7 cellular contexts compared by ENCODE assay signal in the genomic region with DNA sequence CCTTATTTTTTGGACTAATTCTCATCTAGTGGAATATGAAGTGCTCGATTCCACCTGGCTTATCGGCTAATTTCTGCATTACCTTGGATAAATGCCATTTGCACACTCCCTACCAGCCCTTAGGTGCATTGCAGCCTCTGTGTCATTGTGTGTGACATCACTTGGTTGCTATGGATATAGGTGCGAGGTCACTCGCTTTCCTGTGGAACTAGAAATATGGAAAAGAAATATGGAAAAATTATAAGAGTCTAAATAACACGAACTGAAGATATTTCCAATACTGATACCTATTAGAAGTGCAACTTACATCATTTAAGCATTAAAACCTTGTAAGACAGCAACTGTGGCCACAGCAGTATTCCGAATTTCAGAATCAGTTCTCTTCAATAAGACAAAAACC. TPM values are rescaled to one million over a fixed set of nuclear protein-coding genes. Genes with fewer than 3 reads are reported as not detected.
A peak's percentile ranks its signal among the peaks of the same experiment; 100 is the strongest.
DNase-seq lines count a peak whose midpoint lies in the region; ATAC-seq, FAIRE-seq and TF ChIP-seq lines count a peak whose summit lies in the region.

No MANE protein-coding gene starts in this region.

- no peaks in the 10 kb centered on the region for H3K27me3 ChIP-seq in K562 (ENCODE audit: control insufficient read depth in 2 of 2, insufficient read depth in 2 of 2, low read length in 2 of 2)

- peak overlapping the region; percentile 96 for H3K4me3 ChIP-seq in GM12875 (ENCODE audit: low read depth, low read length)
- H3K4me3 ChIP-seq in K562, result peak overlapping the region; percentile 94

- BruUV-seq in K562 (replicated peaks; lab: Mats Ljungman, UMichigan), result no TSS peak

- TF ChIP-seq CTCF in GM12875 (IDR thresholded peaks at IDR 0.05; ENCODE audit: borderline replicate concordance, insufficient read depth, low read depth, low read length), result no peak
- TF ChIP-seq CTCF in K562 (IDR thresholded peaks at IDR 0.05 in 2 of 3, conservative IDR thresholded peaks at IDR 0.05 in 1 of 3; ENCODE audit: insufficient read depth in 2 of 3, low read depth in 1 of 3, low read length in 3 of 3), result no peak
- TF ChIP-seq CTCF in GM10266 (IDR thresholded peaks at IDR 0.05; ENCODE audit: control insufficient read depth, insufficient read depth, low read depth, missing control alignments), result no peak

- FAIRE-seq in K562 (lab: Jason Lieb, UNC), result no peak

- H2AFZ ChIP-seq in K562 (ENCODE audit: low read depth, low read length), result no peak overlapping the region

- H3K79me2 ChIP-seq in K562 (ENCODE audit: control insufficient read depth, insufficient read depth, low read length), result peaks cover 70% of the 10 kb centered on the region

- peak overlapping the region; percentile 90 for H3K27ac ChIP-seq in K562 (ENCODE audit: extremely low read depth, low read depth, low read length)

- WGBS in K562 (ENCODE audit: insufficient coverage, low coverage, missing lambda C conversion rate), result 11% methylated on average over 6 of the region's 6 CpGs

- H3K4me2 ChIP-seq in K562 (ENCODE audit: insufficient read depth, low read length), result peak overlapping the region; percentile 87

- no peak for TF ChIP-seq EP300 in K562 (IDR thresholded peaks at IDR 0.05; ENCODE audit: low read length)

- DNase-seq in NCI-H1436 (lab: John Stamatoyannopoulos, UW), result peak; percentile 38
- DNase-seq in K562 (ENCODE audit: extremely low read depth in 1 of 4, low spot score in 3 of 4), result peak in 1 of 4 experiments; percentile 71
- peak; percentile 32 for DNase-seq in medulla oblongata (ENCODE audit: extremely low spot score)
- DNase-seq in cerebellum (ENCODE audit: low spot score), result no peak
- DNase-seq in GM10266 (ENCODE audit: extremely low spot score), result no peak

- H3K9me3 ChIP-seq in K562 (replicated peaks; ENCODE audit: control insufficient read depth, insufficient read depth, low read depth, low read length), result no peaks in the 10 kb centered on the region

- no peak for TF ChIP-seq RAD21 in K562 (CRISPR knock-in tag; conservative IDR thresholded peaks at IDR 0.05 in 1 of 2, IDR thresholded peaks at IDR 0.05 in 1 of 2)

- peak overlapping the region; percentile 3 to 84; a peak in 3 of 4 replicates for H3K9ac ChIP-seq in K562 (ENCODE audit: insufficient read depth in 1 of 2, low read depth in 2 of 2, low read length in 2 of 2)

- peaks cover 58% of the 10 kb centered on the region for H3K36me3 ChIP-seq in K562 (ENCODE audit: control insufficient read depth, insufficient read depth, low read length)

- CTCF ChIA-PET in K562 (lab: Yijun Ruan, JAX; ENCODE audit: low intra/inter-chr PET ratio), result no interaction called here

- peaks cover 46% of the 10 kb centered on the region for H4K20me1 ChIP-seq in K562 (replicated peaks; ENCODE audit: control insufficient read depth, insufficient read depth, low read length)

- in situ Hi-C loops in K562 (cut with MboI), result no loop called here

- ATAC-seq in K562 (no peak), HG03520 (IDR thresholded peaks at IDR 0.05; ENCODE audit: unreplicated experiment) (no peak)

- peaks cover 14 to 25% of the 10 kb centered on the region in 2 experiments for H3K4me1 ChIP-seq in K562 (replicated peaks in 1 of 2; ENCODE audit: control insufficient read depth in 2 of 2, insufficient read depth in 2 of 2, low read length in 2 of 2)

- POLR2A ChIA-PET in K562 (lab: Yijun Ruan, JAX), result interaction anchor here (1.8 kb wide), 1 partner anchor 19 kb away, joined by 5 read pairs; no protein-coding TSS in a partner anchor

- intact Hi-C loops in K562 (cut with micrococcal nuclease), result no loop called here

- H3K9me1 ChIP-seq in K562 (ENCODE audit: control insufficient read depth, insufficient read depth, low read length), result peaks cover 5% of the 10 kb centered on the region

- TF ChIP-seq POLR2A in K562 (conservative IDR thresholded peaks at IDR 0.05), result no peak

TF ChIP-seq in K562, 482 proteins besides CTCF, POLR2A, EP300 and RAD21 (continues in another document):
- no peak for TF ChIP-seq ZBED1 (IDR thresholded peaks at IDR 0.05)
- no peak for TF ChIP-seq NFE2 (IDR thresholded peaks at IDR 0.05; ENCODE audit: low read depth)
- TF ChIP-seq POLR2G (IDR thresholded peaks at IDR 0.05; ENCODE audit: low read depth, low read length), result no peak
- TF ChIP-seq ZNF785 (CRISPR knock-in tag; IDR thresholded peaks at IDR 0.05), result no peak
- TF ChIP-seq, protein P1, sequence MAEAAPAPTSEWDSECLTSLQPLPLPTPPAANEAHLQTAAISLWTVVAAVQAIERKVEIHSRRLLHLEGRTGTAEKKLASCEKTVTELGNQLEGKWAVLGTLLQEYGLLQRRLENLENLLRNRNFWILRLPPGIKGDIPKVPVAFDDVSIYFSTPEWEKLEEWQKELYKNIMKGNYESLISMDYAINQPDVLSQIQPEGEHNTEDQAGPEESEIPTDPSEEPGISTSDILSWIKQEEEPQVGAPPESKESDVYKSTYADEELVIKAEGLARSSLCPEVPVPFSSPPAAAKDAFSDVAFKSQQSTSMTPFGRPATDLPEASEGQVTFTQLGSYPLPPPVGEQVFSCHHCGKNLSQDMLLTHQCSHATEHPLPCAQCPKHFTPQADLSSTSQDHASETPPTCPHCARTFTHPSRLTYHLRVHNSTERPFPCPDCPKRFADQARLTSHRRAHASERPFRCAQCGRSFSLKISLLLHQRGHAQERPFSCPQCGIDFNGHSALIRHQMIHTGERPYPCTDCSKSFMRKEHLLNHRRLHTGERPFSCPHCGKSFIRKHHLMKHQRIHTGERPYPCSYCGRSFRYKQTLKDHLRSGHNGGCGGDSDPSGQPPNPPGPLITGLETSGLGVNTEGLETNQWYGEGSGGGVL (CRISPR knock-in tag; IDR thresholded peaks at IDR 0.05), result no peak
- TF ChIP-seq ZNF436 (CRISPR knock-in tag; IDR thresholded peaks at IDR 0.05), result no peak

RNA-seq across cellular contexts. Expression of a gene that starts 2.0 kb away (rescaled TPM):
- total RNA-seq in K562 (2011; cell fraction: chromatin; rRNA removed; ENCODE audit: low replicate concordance), result 60.5 and 71.2 TPM in 2 replicates
- 39.9 and 41.7 TPM in 2 replicates for total RNA-seq in K562 (2011; cell fraction: nucleolus; rRNA removed)
- total RNA-seq in K562 (2011; cell fraction: nucleoplasm; rRNA removed), result 59.5 and 77.9 TPM in 2 replicates
- total RNA-seq in K562 (2014; rRNA removed) (50.3 and 53.2 TPM in 2 replicates), K562 (2014; rRNA removed; fragmentation: Illumina TruSeq; extraction: Trizol) (144 and 155 TPM in 2 replicates), K562 (2015; rRNA removed; fragmentation: Illumina TruSeq; extraction: Trizol) (135 and 136 TPM in 2 replicates), K562 (2021) (238 and 246 TPM in 2 replicates), cerebellum (226 TPM)
- polyA plus RNA-seq in K562 (2011; rRNA removed) (67.6 and 94.5 TPM in 2 replicates), K562 (2014; fragmentation: Illumina TruSeq; extraction: Trizol) (200 and 204 TPM in 2 replicates), K562 (2014; fragmentation: Nextera tagmentation; extraction: Ambion mirVana) (10 to 100 TPM; 30.4 to 37.6 TPM), K562 (2014; rRNA removed) (74.9 and 83.6 TPM in 2 replicates)
- polyA plus RNA-seq in K562 (2011; cell fraction: cytosol; rRNA removed), result 43.4 and 52.2 TPM in 2 replicates
- polyA plus RNA-seq in K562 (2011; cell fraction: nucleus; rRNA removed), result 30.1 and 40.2 TPM in 2 replicates
- polyA plus RNA-seq in K562 (2012), result 142 and 212 TPM in 2 replicates
- 142 and 187 TPM in 2 replicates for polyA minus RNA-seq in K562 (2011; rRNA and poly(A)+ RNA removed)
- polyA minus RNA-seq in K562 (2011; cell fraction: cytosol; rRNA and poly(A)+ RNA removed), result 110 and 154 TPM in 2 replicates
- polyA minus RNA-seq in K562 (2011; cell fraction: nucleus; rRNA and poly(A)+ RNA removed), result 23.0 and 31.1 TPM in 2 replicates

RNA-seq across cellular contexts. Expression of a gene that starts 52.7 kb away (rescaled TPM):
- 0.74 and 1.7 TPM in 2 replicates for total RNA-seq in K562 (2011; cell fraction: chromatin; rRNA removed; ENCODE audit: low replicate concordance)
- total RNA-seq in K562 (2011; cell fraction: nucleolus; rRNA removed), result 2.6 and 3.0 TPM in 2 replicates
- 1.2 TPM in 2 replicates for total RNA-seq in K562 (2011; cell fraction: nucleoplasm; rRNA removed)
- 0.41 and 0.49 TPM in 2 replicates for total RNA-seq in K562 (2014; rRNA removed)
- 0.19 and 0.65 TPM in 2 replicates for total RNA-seq in K562 (2014; rRNA removed; fragmentation: Illumina TruSeq; extraction: Trizol)
- total RNA-seq in K562 (2015; rRNA removed; fragmentation: Illumina TruSeq; extraction: Trizol), result 0.98 and 1.1 TPM in 2 replicates
- 0.98 and 1.2 TPM in 2 replicates for total RNA-seq in K562 (2021)
- polyA plus RNA-seq in K562 (2011; rRNA removed), result 0.91 and 1.2 TPM in 2 replicates
- polyA plus RNA-seq in K562 (2011; cell fraction: cytosol; rRNA removed), result 0.71 and 2.0 TPM in 2 replicates
- polyA plus RNA-seq in K562 (2011; cell fraction: nucleus; rRNA removed), result 1.8 and 2.8 TPM in 2 replicates
- polyA plus RNA-seq in K562 (2012), result 1.9 and 4.0 TPM in 2 replicates
- 0.80 and 1.5 TPM in 2 replicates for polyA plus RNA-seq in K562 (2014; fragmentation: Illumina TruSeq; extraction: Trizol)
- polyA plus RNA-seq in K562 (2014; fragmentation: Nextera tagmentation; extraction: Ambion mirVana), result under 1 TPM in 1 of 2 experiments, not detected in 1; 0.06 TPM
- polyA plus RNA-seq in K562 (2014; rRNA removed), result 0.67 and 1.0 TPM in 2 replicates
- polyA minus RNA-seq in K562 (2011; rRNA and poly(A)+ RNA removed), result 0.30 and 0.53 TPM in 2 replicates
- 0.55 and 0.76 TPM in 2 replicates for polyA minus RNA-seq in K562 (2011; cell fraction: cytosol; rRNA and poly(A)+ RNA removed)
- polyA minus RNA-seq in K562 (2011; cell fraction: nucleus; rRNA and poly(A)+ RNA removed), result 0.27 TPM in 1 of 2 replicates, not detected in the other
- 0.73 TPM for total RNA-seq in cerebellum

RNA-seq across cellular contexts. Expression of a gene that starts 54.4 kb away (rescaled TPM):
- total RNA-seq in K562 (2011; cell fraction: chromatin; rRNA removed; ENCODE audit: low replicate concordance), result 7.2 and 18.6 TPM in 2 replicates
- 37.0 and 39.4 TPM in 2 replicates for total RNA-seq in K562 (2011; cell fraction: nucleolus; rRNA removed)
- 25.3 and 28.7 TPM in 2 replicates for total RNA-seq in K562 (2011; cell fraction: nucleoplasm; rRNA removed)
- 138 and 216 TPM in 2 replicates for total RNA-seq in K562 (2014; rRNA removed)
- 16.0 and 27.1 TPM in 2 replicates for total RNA-seq in K562 (2014; rRNA removed; fragmentation: Illumina TruSeq; extraction: Trizol)
- 180 TPM in 2 replicates for total RNA-seq in K562 (2015; rRNA removed; fragmentation: Illumina TruSeq; extraction: Trizol)
- total RNA-seq in K562 (2021), result 522 and 565 TPM in 2 replicates
- polyA plus RNA-seq in K562 (2011; rRNA removed), result 44.8 and 88.9 TPM in 2 replicates
- polyA plus RNA-seq in K562 (2011; cell fraction: cytosol; rRNA removed), result 114 and 636 TPM in 2 replicates
- 55.5 and 127 TPM in 2 replicates for polyA plus RNA-seq in K562 (2011; cell fraction: nucleus; rRNA removed)
- 343 and 551 TPM in 2 replicates for polyA plus RNA-seq in K562 (2012)
- 258 and 607 TPM in 2 replicates for polyA plus RNA-seq in K562 (2014; fragmentation: Illumina TruSeq; extraction: Trizol)
- 100 to 1,000 TPM in 1 of 2 experiments, 10 to 100 TPM in 1; 97.3 to 128 TPM for polyA plus RNA-seq in K562 (2014; fragmentation: Nextera tagmentation; extraction: Ambion mirVana)
- 283 and 298 TPM in 2 replicates for polyA plus RNA-seq in K562 (2014; rRNA removed)
- 7.3 and 10.1 TPM in 2 replicates for polyA minus RNA-seq in K562 (2011; rRNA and poly(A)+ RNA removed)
- 107 and 110 TPM in 2 replicates for polyA minus RNA-seq in K562 (2011; cell fraction: cytosol; rRNA and poly(A)+ RNA removed)
- 19.9 and 22.8 TPM in 2 replicates for polyA minus RNA-seq in K562 (2011; cell fraction: nucleus; rRNA and poly(A)+ RNA removed)
- total RNA-seq in cerebellum, result 11.9 TPM

Comparison
In these comparisons a context has a peak if more than half of its experiments do, and no peak if none do; other contexts are left out.
1. DNase-seq: peak in NCI-H1436 (single experiment) and medulla oblongata (single experiment); none in cerebellum (single experiment) and GM10266 (single experiment).